In genomic region chr1:173451981-173452380, GRCh38 we compare ENCODE assay signal across 11 cellular contexts.
DNase-seq lines count a peak whose midpoint lies in the region; TF ChIP-seq lines count a peak whose summit lies in the region.
"Had no signal": no experiment of that assay in that cellular context is flagged by ENCODE, and none has a peak within 500 bp of the region (broad histone marks: within the 10 kb centered on the region; RNA-seq: fewer than 3 reads in every experiment).

No MANE protein-coding gene starts in this region.

- no peak for TF ChIP-seq CTCF in WERI-Rb-1 (IDR thresholded peaks at IDR 0.05; ENCODE audit: low read depth, low read length)
- TF ChIP-seq CTCF in fibroblast of pulmonary artery (IDR thresholded peaks at IDR 0.05; ENCODE audit: low read length, missing control alignments), result no peak

- DNase-seq in NCI-H1092 (lab: John Stamatoyannopoulos, UW) (peak; percentile 55), WERI-Rb-1 (no peak), fibroblast of pulmonary artery (ENCODE audit: low read depth) (peak; percentile 21), pons (ENCODE audit: low spot score) (peak; percentile 20), GM19240 (ENCODE audit: insufficient read length, low spot score) (no peak), DMS53 treated with DMSO at 0.1 percent for 48 hours (lab: John Stamatoyannopoulos, UW; ENCODE audit: unreplicated experiment) (no peak)
- DNase-seq in activated naive CD4-positive, alpha-beta T cell treated with anti-CD3 and anti-CD28 coated beads, Interleukin-2, amount 50 U/mL, for 16 hours, result no peak
- DNase-seq in effector CD4-positive, alpha-beta T cell, result no peak
- DNase-seq: activated CD4-positive, alpha-beta T cell treated with anti-CD3 and anti-CD28 coated beads, Interleukin-2, amount 50 U/mL, for 1 hour; HFFc6; NCI-H146 had no signal

- H3K9me3 ChIP-seq in WERI-Rb-1 (ENCODE audit: severe bottlenecking), result peaks cover 7% of the 10 kb centered on the region

- H3K36me3 ChIP-seq in WERI-Rb-1, result peaks cover 21% of the 10 kb centered on the region

- H3K27me3 ChIP-seq in WERI-Rb-1 (ENCODE audit: insufficient read depth, low read depth, severe bottlenecking), result no peaks in the 10 kb centered on the region

- H3K27ac ChIP-seq in WERI-Rb-1, result peak overlapping the region; percentile 53

- H3K4me3 ChIP-seq in WERI-Rb-1 (ENCODE audit: low read depth, low read length), result no peak overlapping the region
- no peak overlapping the region for H3K4me3 ChIP-seq in fibroblast of pulmonary artery (replicated peaks; ENCODE audit: low read depth, low read length)

Comparison
In these comparisons a context has a peak if more than half of its experiments do, and no peak if none do; other contexts are left out.
1. DNase-seq: peak in NCI-H1092 (single experiment), fibroblast of pulmonary artery (single experiment) and pons (single experiment); none in WERI-Rb-1 (single experiment), GM19240 (single experiment), activated naive CD4-positive, alpha-beta T cell treated with anti-CD3 and anti-CD28 coated beads, Interleukin-2, amount 50 U/mL, for 16 hours (single experiment), DMS53 treated with DMSO at 0.1 percent for 48 hours (single experiment) and effector CD4-positive, alpha-beta T cell (single experiment).